In genomic region chr7:33186187-33186586, GRCh38 we compare ENCODE assay signal across 11 cellular contexts. TPM values are rescaled to one million over a fixed set of nuclear protein-coding genes. Genes with fewer than 3 reads are reported as not detected.
DNase-seq lines count a peak whose midpoint lies in the region; ATAC-seq, FAIRE-seq and TF ChIP-seq lines count a peak whose summit lies in the region.
"Had no signal": no experiment of that assay in that cellular context is flagged by ENCODE, and none has a peak within 500 bp of the region (broad histone marks: within the 10 kb centered on the region; RNA-seq: fewer than 3 reads in every experiment).

No MANE protein-coding gene starts in this region.

- no CpG with 5 or more reads among the region's 1 CpG for WGBS in mesodermal cell (ENCODE audit: insufficient coverage in 2 of 2), 2 experiments

- no peaks in the 10 kb centered on the region for H3K27me3 ChIP-seq in bronchial epithelial cell (ENCODE audit: control insufficient read depth, insufficient read depth, low read length)

- no peak for ATAC-seq in GM21786 (IDR thresholded peaks at IDR 0.05; ENCODE audit: unreplicated experiment)
- ATAC-seq: sciatic nerve had no signal

- peak overlapping the region; percentile 47 for H3K27ac ChIP-seq in mesodermal cell (ENCODE audit: low read depth, low read length, severe bottlenecking)

- DNase-seq in ELF-1 (ENCODE audit: low read depth, low spot score) (peak; percentile 15), M059J (ENCODE audit: low read depth) (peak; percentile 50), bronchial epithelial cell (ENCODE audit: low read depth) (peak; percentile 40), NCI-H2171 (lab: John Stamatoyannopoulos, UW) (no peak), T1000 (lab: John Stamatoyannopoulos, UW) (no peak), Ammon's horn (ENCODE audit: low spot score) (no peak)
- DNase-seq: activated CD4-positive, alpha-beta memory T cell treated with anti-CD3 and anti-CD28 coated beads for 36 hours; activated effector memory CD4-positive, alpha-beta T cell treated with anti-CD3 and anti-CD28 coated beads, Interleukin-2, amount 50 U/mL, for 16 hours had no signal

- H3K4me3 ChIP-seq in bronchial epithelial cell (ENCODE audit: low read depth, low read length): no peak overlapping the region
- no peak overlapping the region for H3K4me3 ChIP-seq in mesodermal cell (ENCODE audit: extremely low read depth, insufficient read depth, low read length, poor library complexity, severe bottlenecking)

- TF ChIP-seq CTCF in bronchial epithelial cell (IDR thresholded peaks at IDR 0.05; ENCODE audit: insufficient read depth, low read length, severe bottlenecking): no peak

- FAIRE-seq in bronchial epithelial cell (lab: Jason Lieb, UNC): no peak

- H3K9me3 ChIP-seq in mesodermal cell (ENCODE audit: control insufficient read depth, low read length): no peaks in the 10 kb centered on the region

- H3K36me3 ChIP-seq in bronchial epithelial cell (ENCODE audit: control insufficient read depth, insufficient read depth, low read length): no peaks in the 10 kb centered on the region
- no peaks in the 10 kb centered on the region for H3K36me3 ChIP-seq in mesodermal cell (ENCODE audit: control insufficient read depth, insufficient read depth, low read length)

- no peaks in the 10 kb centered on the region for H3K4me1 ChIP-seq in mesodermal cell (ENCODE audit: control insufficient read depth, insufficient read depth, low read length, poor library complexity, severe bottlenecking)

RNA-seq across cellular contexts. Expression of gene BBS9, which starts 56.8 kb away (rescaled TPM):
- total RNA-seq in M059J (2014; rRNA removed; shearing (Covaris generic)): 9.1 and 9.2 TPM in 2 replicates
- 4.2 and 4.5 TPM in 2 replicates for total RNA-seq in bronchial epithelial cell
- polyA plus RNA-seq in mesodermal cell (2013, experiment 1 of 2): 14.8 TPM
- 15.1 TPM for polyA plus RNA-seq in mesodermal cell (2013, experiment 2 of 2)

Comparison
In these comparisons a context has a peak if more than half of its experiments do, and no peak if none do; other contexts are left out.
1. DNase-seq: peak in ELF-1 (single experiment), M059J (single experiment) and bronchial epithelial cell (single experiment); none in NCI-H2171 (single experiment), T1000 (single experiment) and Ammon's horn (single experiment).